Comparison of ENCODE assay signal across 23 cellular contexts in genomic region chr9:132447346-132447745, GRCh38. TPM values are rescaled to one million over a fixed set of nuclear protein-coding genes. Genes with fewer than 3 reads are reported as not detected.
DNase-seq lines count a peak whose midpoint lies in the region; ATAC-seq and TF ChIP-seq lines count a peak whose summit lies in the region.
"Had no signal": no experiment of that assay in that cellular context is flagged by ENCODE, and none has a peak within 500 bp of the region (broad histone marks: within the 10 kb centered on the region; RNA-seq: fewer than 3 reads in every experiment).

No MANE protein-coding gene starts in this region.

- H3F3A ChIP-seq in smooth muscle cell (ENCODE audit: low read depth): no peaks in the 10 kb centered on the region

- intact Hi-C loops in left cardiac atrium (cut with DNase I): no loop called here

- H3K4me1 ChIP-seq in cardiac muscle cell (ENCODE audit: low read depth): no peaks in the 10 kb centered on the region
- no peaks in the 10 kb centered on the region for H3K4me1 ChIP-seq in foreskin keratinocyte
- H3K4me1 ChIP-seq in smooth muscle cell (ENCODE audit: low read depth): no peaks in the 10 kb centered on the region
- H3K4me1 ChIP-seq: adrenal gland, esophagus muscularis mucosa, heart right ventricle had no signal

- H3K9me3 ChIP-seq in cardiac muscle cell (ENCODE audit: low read depth): no peaks in the 10 kb centered on the region
- no peaks in the 10 kb centered on the region for H3K9me3 ChIP-seq in smooth muscle cell (replicated peaks; ENCODE audit: low read depth)
- H3K9me3 ChIP-seq: adrenal gland, esophagus muscularis mucosa, heart right ventricle, mucosa of descending colon had no signal

- DNase-seq in cardiac muscle cell (ENCODE audit: low read depth in 1 of 2, low spot score in 1 of 2) (peak in 1 of 2 donors; percentile 31), left cardiac atrium (no peak), foreskin keratinocyte (no peak), smooth muscle cell (lab: John Stamatoyannopoulos, UW; ENCODE audit: unreplicated experiment) (no peak), AG08395 (ENCODE audit: low spot score) (no peak), amygdala (lab: John Stamatoyannopoulos, UW) (no peak)
- DNase-seq: ACHN; adrenal gland; COR-L47; heart right ventricle; kidney glomerular epithelial cell; mucosa of descending colon; NCI-H187 treated with DMSO at 0.1 percent for 48 hours; NCI-H524; OCI-M1; stimulated activated CD4-positive, alpha-beta T cell treated with anti-CD3 and anti-CD28 coated beads, Interleukin-12 subunit alpha, Interleukin-12 subunit beta, amount 100 ng/mL, for 4 hours had no signal

- 35% methylated on average over 20 of the region's 20 CpGs for WGBS in smooth muscle cell (ENCODE audit: low lambda C conversion rate)

- H3K27ac ChIP-seq in cardiac muscle cell (no peak overlapping the region), VCaP (no peak overlapping the region), foreskin keratinocyte (no peak overlapping the region), smooth muscle cell (ENCODE audit: low read depth) (no peak overlapping the region)
- H3K27ac ChIP-seq: adrenal gland, coronary artery, esophagus muscularis mucosa, heart right ventricle had no signal

- ATAC-seq in left cardiac atrium: no peak
- peak; percentile 16 for ATAC-seq in foreskin keratinocyte
- ATAC-seq in GM18867 (IDR thresholded peaks at IDR 0.05; ENCODE audit: unreplicated experiment): no peak
- ATAC-seq: heart right ventricle, mucosa of descending colon had no signal

- H4K20me1 ChIP-seq in smooth muscle cell (ENCODE audit: low read depth): no peaks in the 10 kb centered on the region

- H3K9ac ChIP-seq in smooth muscle cell (ENCODE audit: low read depth): no peak overlapping the region

- H3K27me3 ChIP-seq in cardiac muscle cell (no peaks in the 10 kb centered on the region), foreskin keratinocyte (peaks cover 35% of the 10 kb centered on the region), smooth muscle cell (ENCODE audit: low read depth) (peaks cover 22% of the 10 kb centered on the region)

- H3K4me3 ChIP-seq in cardiac muscle cell (no peak overlapping the region), smooth muscle cell (no peak overlapping the region)
- H3K4me3 ChIP-seq: adrenal gland, coronary artery, esophagus muscularis mucosa, heart right ventricle, mucosa of descending colon had no signal

- TF ChIP-seq CTCF in cardiac muscle cell (IDR thresholded peaks at IDR 0.05; ENCODE audit: low read depth, low read length) (peak; percentile 6), VCaP (conservative IDR thresholded peaks at IDR 0.05) (peak; percentile 19; the same call in 1 of the 2 replicates), foreskin keratinocyte (conservative IDR thresholded peaks at IDR 0.05) (peak; percentile 16), smooth muscle cell (IDR thresholded peaks at IDR 0.05; ENCODE audit: borderline replicate concordance, insufficient read depth, poor library complexity, severe bottlenecking) (peak; percentile 17)

- no peak overlapping the region for H2AFZ ChIP-seq in smooth muscle cell (ENCODE audit: low read depth)

- no peak overlapping the region for H3K4me2 ChIP-seq in smooth muscle cell

- H3K36me3 ChIP-seq in cardiac muscle cell (no peaks in the 10 kb centered on the region), smooth muscle cell (ENCODE audit: low read depth) (no peaks in the 10 kb centered on the region)
- H3K36me3 ChIP-seq: adrenal gland, esophagus muscularis mucosa, heart right ventricle had no signal

- no peaks in the 10 kb centered on the region for H3K79me2 ChIP-seq in smooth muscle cell (ENCODE audit: low read depth)

RNA-seq across cellular contexts. Expression of gene CFAP77, which starts 37.3 kb away (rescaled TPM):
- total RNA-seq in cardiac muscle cell: 1.5 and 2.3 TPM in 2 replicates
- 0.46 and 1.2 TPM in 2 replicates for polyA plus RNA-seq in cardiac muscle cell
- total RNA-seq in left cardiac atrium: 1 to 10 TPM; 2.4 to 3.0 TPM
- not detected in 2 replicates for total RNA-seq in foreskin keratinocyte
- not detected in 2 replicates for polyA plus RNA-seq in foreskin keratinocyte
- total RNA-seq in smooth muscle cell: not detected in 2 replicates
- polyA plus RNA-seq in smooth muscle cell: 0.31 TPM in 1 of 2 replicates, not detected in the other
- total RNA-seq: activated T-helper 2 cell treated with anti-CD3 and anti-CD28 coated beads, Interferon-gamma antibody, Interleukin-2, Interleukin-4, amounts not matched to agents 10 μg/mL and 5 μg/mL and 100 μg/mL, durations not matched to agents 14 hours and 24 hours and 36 hours; adrenal gland; esophagus muscularis mucosa; LHCN-M2; mucosa of descending colon; urinary bladder had no signal
- polyA plus RNA-seq: adrenal gland, urinary bladder had no signal

RNA-seq across cellular contexts. Expression of gene TTF1, which starts 40.7 kb away (rescaled TPM):
- total RNA-seq in cardiac muscle cell (10.9 and 19.3 TPM in 2 replicates), left cardiac atrium (10 to 100 TPM; 16.0 to 17.6 TPM), foreskin keratinocyte (12.5 and 13.0 TPM in 2 replicates), smooth muscle cell (8.9 and 16.4 TPM in 2 replicates)
- polyA plus RNA-seq in cardiac muscle cell (8.8 and 9.1 TPM in 2 replicates), foreskin keratinocyte (11.6 and 12.9 TPM in 2 replicates), smooth muscle cell (5.5 and 7.8 TPM in 2 replicates)
